Comparison of ENCODE assay signal across 10 cellular contexts in genomic region chr1:67148516-67149178, GRCh38. TPM values are rescaled to one million over a fixed set of nuclear protein-coding genes. Genes with fewer than 3 reads are reported as not detected.
DNase-seq lines count a peak whose midpoint lies in the region; ATAC-seq and TF ChIP-seq lines count a peak whose summit lies in the region.
"Had no signal": no experiment of that assay in that cellular context is flagged by ENCODE, and none has a peak within 500 bp of the region (broad histone marks: within the 10 kb centered on the region; RNA-seq: fewer than 3 reads in every experiment).

No MANE protein-coding gene starts in this region.

- TF ChIP-seq CTCF in tibial nerve (IDR thresholded peaks at IDR 0.05), result no peak

- peak; percentile 4 for ATAC-seq in GM19324 (IDR thresholded peaks at IDR 0.05; ENCODE audit: low FRiP score, unreplicated experiment)
- peak; percentile 17 for ATAC-seq in HG02981 (IDR thresholded peaks at IDR 0.05; ENCODE audit: unreplicated experiment)

- intact Hi-C loops in posterior cingulate gyrus (cut with DNase I), result loop anchor here (1.0 kb wide), 2 partner anchors 152 to 383 kb away; no protein-coding TSS in a partner anchor

- peak overlapping the region; percentile 3 for H2AFZ ChIP-seq in neuron (ENCODE audit: low read depth, low read length)

- TF ChIP-seq POLR2A in tibial nerve (IDR thresholded peaks at IDR 0.05), result no peak

- 49 to 50% methylated on average over 6 of the region's 6 CpGs for WGBS in tibial nerve, 2 donors

- no peaks in the 10 kb centered on the region for H3K27me3 ChIP-seq in neuron (ENCODE audit: insufficient read depth, low read length)
- no peaks in the 10 kb centered on the region for H3K27me3 ChIP-seq in tibial nerve

- H3K4me1 ChIP-seq in neuron (ENCODE audit: insufficient read depth, low read length), result no peaks in the 10 kb centered on the region
- H3K4me1 ChIP-seq in tibial nerve, result peaks cover 0 to 9% (median 0%) of the 10 kb centered on the region in 4 donors

- no peak overlapping the region for H3K27ac ChIP-seq in tibial nerve
- H3K27ac ChIP-seq: HL-60 had no signal

- H3K4me3 ChIP-seq in neuron (ENCODE audit: low read length), result no peak overlapping the region
- H3K4me3 ChIP-seq in tibial nerve, result no peak overlapping the region

- no peaks in the 10 kb centered on the region for H3K36me3 ChIP-seq in neuron (ENCODE audit: insufficient read depth, low read length)
- H3K36me3 ChIP-seq in tibial nerve, result no peaks in the 10 kb centered on the region

- no peaks in the 10 kb centered on the region for H3K9me3 ChIP-seq in neuron (ENCODE audit: low read length)
- no peaks in the 10 kb centered on the region for H3K9me3 ChIP-seq in tibial nerve

- TF ChIP-seq EP300 in tibial nerve (IDR thresholded peaks at IDR 0.05), result no peak

- peak; percentile 36 for DNase-seq in UCSD-AML1 (lab: John Stamatoyannopoulos, UW; ENCODE audit: unreplicated experiment)
- no peak for DNase-seq in NCI-H1105 treated with DMSO at 0.1 percent for 48 hours (lab: John Stamatoyannopoulos, UW)
- no peak for DNase-seq in tibial nerve (ENCODE audit: low spot score in 2 of 2)
- DNase-seq in posterior cingulate gyrus, result no peak
- no peak for DNase-seq in stimulated activated CD8-positive, alpha-beta memory T cell treated with anti-CD3 and anti-CD28 coated beads, Interleukin-4, amount 100 ng/mL, for 48 hours

RNA-seq across cellular contexts. Expression of gene C1orf141, which starts 13.9 kb away (rescaled TPM):
- not detected for total RNA-seq in tibial nerve
- total RNA-seq: activated CD4-positive, alpha-beta T cell treated with anti-CD3 and anti-CD28 coated beads, Interleukin-2, amount 10 ng/mL, durations not matched to agents 7 days and 5 days had no signal

RNA-seq across cellular contexts. Expression of gene IL23R, which starts 17.6 kb away (rescaled TPM):
- not detected for total RNA-seq in tibial nerve
